In genomic region chr20:54431545-54431944, GRCh38 we compare ENCODE assay signal across 2 cellular contexts.
TF ChIP-seq lines count a peak whose summit lies in the region.

No MANE protein-coding gene starts in this region.

TF ChIP-seq in liver, 16 proteins besides CTCF, POLR2A, EP300 and RAD21:
- TF ChIP-seq REST (IDR thresholded peaks at IDR 0.05), result no peak
- no peak for TF ChIP-seq ATF3 (IDR thresholded peaks at IDR 0.05)
- TF ChIP-seq GABPA (IDR thresholded peaks at IDR 0.05 in 1 of 2, conservative IDR thresholded peaks at IDR 0.05 in 1 of 2), result no peak
- TF ChIP-seq MAX (IDR thresholded peaks at IDR 0.05), result peak; percentile 41
- TF ChIP-seq JUND (IDR thresholded peaks at IDR 0.05), result no peak
- no peak for TF ChIP-seq NR2F2 (IDR thresholded peaks at IDR 0.05)
- TF ChIP-seq, protein P1, sequence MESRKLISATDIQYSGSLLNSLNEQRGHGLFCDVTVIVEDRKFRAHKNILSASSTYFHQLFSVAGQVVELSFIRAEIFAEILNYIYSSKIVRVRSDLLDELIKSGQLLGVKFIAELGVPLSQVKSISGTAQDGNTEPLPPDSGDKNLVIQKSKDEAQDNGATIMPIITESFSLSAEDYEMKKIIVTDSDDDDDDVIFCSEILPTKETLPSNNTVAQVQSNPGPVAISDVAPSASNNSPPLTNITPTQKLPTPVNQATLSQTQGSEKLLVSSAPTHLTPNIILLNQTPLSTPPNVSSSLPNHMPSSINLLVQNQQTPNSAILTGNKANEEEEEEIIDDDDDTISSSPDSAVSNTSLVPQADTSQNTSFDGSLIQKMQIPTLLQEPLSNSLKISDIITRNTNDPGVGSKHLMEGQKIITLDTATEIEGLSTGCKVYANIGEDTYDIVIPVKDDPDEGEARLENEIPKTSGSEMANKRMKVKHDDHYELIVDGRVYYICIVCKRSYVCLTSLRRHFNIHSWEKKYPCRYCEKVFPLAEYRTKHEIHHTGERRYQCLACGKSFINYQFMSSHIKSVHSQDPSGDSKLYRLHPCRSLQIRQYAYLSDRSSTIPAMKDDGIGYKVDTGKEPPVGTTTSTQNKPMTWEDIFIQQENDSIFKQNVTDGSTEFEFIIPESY (IDR thresholded peaks at IDR 0.05), result no peak
- TF ChIP-seq FOXA2 (IDR thresholded peaks at IDR 0.05), result no peak
- no peak for TF ChIP-seq EGR1 (IDR thresholded peaks at IDR 0.05; ENCODE audit: low read depth in 2 of 2)
- TF ChIP-seq YY1 (IDR thresholded peaks at IDR 0.05), result no peak
- no peak for TF ChIP-seq TAF1 (conservative IDR thresholded peaks at IDR 0.05)
- TF ChIP-seq HNF4A (conservative IDR thresholded peaks at IDR 0.05), result peak in 1 of 2 donors; percentile 28
- no peak for TF ChIP-seq FOXA1 (IDR thresholded peaks at IDR 0.05)
- TF ChIP-seq SP1 (IDR thresholded peaks at IDR 0.05), result no peak
- peak in 1 of 2 donors; percentile 54 for TF ChIP-seq RXRA (IDR thresholded peaks at IDR 0.05)
- TF ChIP-seq HNF4G (IDR thresholded peaks at IDR 0.05), result no peak

TF ChIP-seq in HepG2, 621 proteins besides CTCF, POLR2A, EP300 and RAD21:
- peak in 1 of 2 experiments; percentile 25; a peak in 1 of 4 replicates for TF ChIP-seq MAFK (conservative IDR thresholded peaks at IDR 0.05 in 1 of 2, IDR thresholded peaks at IDR 0.05 in 1 of 2; ENCODE audit: low read length in 2 of 2)
- no peak for TF ChIP-seq HOXA7 (CRISPR knock-in tag; IDR thresholded peaks at IDR 0.05)
